39 cellular contexts compared by ENCODE assay signal in the genomic region with DNA sequence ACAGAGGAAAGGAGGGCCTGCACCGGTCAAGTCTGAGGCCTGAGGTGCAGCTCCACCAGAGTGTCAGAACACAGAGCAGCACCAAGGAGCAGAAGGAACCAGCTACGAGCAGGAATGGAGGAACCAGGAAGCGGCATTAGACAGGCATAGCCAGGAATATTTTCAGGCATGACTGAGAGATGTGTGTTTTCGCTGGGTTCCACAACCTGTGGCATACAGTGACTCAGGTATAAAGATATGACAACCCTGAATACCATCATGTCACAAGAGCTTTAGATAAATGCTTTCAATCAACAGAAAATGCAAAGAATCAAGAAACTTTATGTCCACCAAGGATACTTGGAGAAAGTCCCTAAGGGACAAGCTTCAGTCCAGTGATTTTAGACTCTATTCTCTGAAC.
"Had no signal": no experiment of that assay in that cellular context is flagged by ENCODE, and none has a peak within 500 bp of the region (broad histone marks: within the 10 kb centered on the region; RNA-seq: fewer than 3 reads in every experiment).

No MANE protein-coding gene starts in this region.

- H3K27ac ChIP-seq: adrenal gland, ascending aorta, body of pancreas, brain microvascular endothelial cell, breast epithelium, cardiac muscle cell had no signal

- H3K9me3 Mint-ChIP-seq: activated naive CD4-positive, alpha-beta T cell treated with anti-CD3 and anti-CD28 coated beads for 36 hours; activated naive CD4-positive, alpha-beta T cell treated with anti-CD3 and anti-CD28 coated beads, Interleukin-2, amount 10 ng/mL, durations not matched to agents 7 days and 5 days; activated naive CD4-positive, alpha-beta T cell treated with anti-CD3 and anti-CD28 coated beads, Interleukin-2, amount 50 U/mL, for 24 hours; activated naive CD4-positive, alpha-beta T cell treated with anti-CD3 and anti-CD28 coated beads, Interleukin-2, amount 50 U/mL, for 72 hours; activated naive CD8-positive, alpha-beta T cell treated with anti-CD3 and anti-CD28 coated beads for 36 hours; activated naive CD8-positive, alpha-beta T cell treated with anti-CD3 and anti-CD28 coated beads, Interleukin-2, amount 10 ng/mL, durations not matched to agents 7 days and 5 days; activated naive CD8-positive, alpha-beta T cell treated with anti-CD3 and anti-CD28 coated beads, Interleukin-2, amount 50 U/mL, for 24 hours; activated T-cell treated with anti-CD3 and anti-CD28 coated beads, Interleukin-2, amount 50 U/mL, for 24 hours; activated T-cell treated with anti-CD3 and anti-CD28 coated beads, Interleukin-2, amount 50 U/mL, for 4 hours; activated T-cell treated with anti-CD3 and anti-CD28 coated beads, Interleukin-2, amount 50 U/mL, for 72 hours; activated T-helper 1 cell treated with anti-CD3 and anti-CD28 coated beads, Interleukin-12 subunit alpha, Interleukin-12 subunit beta, Interleukin-2, Interleukin-4 antibody, amounts not matched to agents 30 ng/mL and 10 ng/mL and 1 ng/mL, durations not matched to agents 14 hours and 24 hours and 36 hours; activated T-helper 17 cell treated with anti-CD3 and anti-CD28 coated beads, Interleukin-2, amount 50 U/mL, for 72 hours; activated T-helper 2 cell treated with anti-CD3 and anti-CD28 coated beads, Interferon-gamma antibody, Interleukin-2, Interleukin-4, amounts not matched to agents 10 μg/mL and 5 μg/mL and 100 μg/mL, durations not matched to agents 14 hours and 24 hours and 36 hours; central memory CD8-positive, alpha-beta T cell had no signal

- H3K9me3 ChIP-seq: adrenal gland, ascending aorta, body of pancreas, breast epithelium had no signal

- H3K36me3 ChIP-seq: adrenal gland, ascending aorta, brain microvascular endothelial cell, breast epithelium, cardiac muscle cell had no signal

- H3K27me3 ChIP-seq: adrenal gland, ascending aorta, body of pancreas, brain microvascular endothelial cell, breast epithelium, cardiac muscle cell had no signal

- DNase-seq: activated effector memory CD4-positive, alpha-beta T cell treated with anti-CD3 and anti-CD28 coated beads, Interleukin-2, amount 50 U/mL, for 16 hours; activated effector memory CD4-positive, alpha-beta T cell treated with Interleukin-2 at 50 U/mL for 16 hours; activated gamma-delta T cell; activated gamma-delta T cell treated with Interleukin-2 at 50 U/mL for 16 hours; activated naive CD4-positive, alpha-beta T cell; activated naive CD4-positive, alpha-beta T cell treated with anti-CD3 and anti-CD28 coated beads for 36 hours; activated naive CD4-positive, alpha-beta T cell treated with anti-CD3 and anti-CD28 coated beads, Interleukin-2, amount 10 ng/mL, durations not matched to agents 7 days and 5 days; activated naive CD4-positive, alpha-beta T cell treated with anti-CD3 and anti-CD28 coated beads, Interleukin-2, amount 50 U/mL, for 16 hours; activated naive CD4-positive, alpha-beta T cell treated with Interleukin-2 at 50 U/mL for 16 hours; activated naive CD8-positive, alpha-beta T cell treated with anti-CD3 and anti-CD28 coated beads for 36 hours; activated naive CD8-positive, alpha-beta T cell treated with anti-CD3 and anti-CD28 coated beads, Interleukin-2, amount 10 ng/mL, durations not matched to agents 7 days and 5 days; activated naive CD8-positive, alpha-beta T cell treated with anti-CD3 and anti-CD28 coated beads, Interleukin-2, amount 50 U/mL, for 24 hours; activated T-cell treated with anti-CD3 and anti-CD28 coated beads for 4 hours; activated T-cell treated with anti-CD3 and anti-CD28 coated beads, Interleukin-2, amount 50 U/mL, for 1 hour; activated T-cell treated with anti-CD3 and anti-CD28 coated beads, Interleukin-2, amount 50 U/mL, for 24 hours; activated T-cell treated with anti-CD3 and anti-CD28 coated beads, Interleukin-2, amount 50 U/mL, for 4 hours; activated T-cell treated with anti-CD3 and anti-CD28 coated beads, Interleukin-2, amount 50 U/mL, for 48 hours; activated T-cell treated with anti-CD3 and anti-CD28 coated beads, Interleukin-2, amount 50 U/mL, for 72 hours; adrenal gland; amniotic stem cell; amygdala; anterior cingulate cortex; aorta; body of pancreas; brain microvascular endothelial cell; caudate nucleus; central memory CD4-positive, alpha-beta T cell; cerebellar nuclear complex had no signal

- H3K4me1 ChIP-seq: adrenal gland, ascending aorta, body of pancreas, breast epithelium had no signal

- H3K27ac Mint-ChIP-seq: activated naive CD4-positive, alpha-beta T cell treated with anti-CD3 and anti-CD28 coated beads for 36 hours; activated naive CD4-positive, alpha-beta T cell treated with anti-CD3 and anti-CD28 coated beads, Interleukin-2, amount 10 ng/mL, durations not matched to agents 7 days and 5 days; activated naive CD4-positive, alpha-beta T cell treated with anti-CD3 and anti-CD28 coated beads, Interleukin-2, amount 50 U/mL, for 24 hours; activated naive CD4-positive, alpha-beta T cell treated with anti-CD3 and anti-CD28 coated beads, Interleukin-2, amount 50 U/mL, for 72 hours; activated naive CD8-positive, alpha-beta T cell; activated naive CD8-positive, alpha-beta T cell treated with anti-CD3 and anti-CD28 coated beads for 36 hours; activated naive CD8-positive, alpha-beta T cell treated with anti-CD3 and anti-CD28 coated beads, Interleukin-2, amount 10 ng/mL, durations not matched to agents 7 days and 5 days; activated naive CD8-positive, alpha-beta T cell treated with anti-CD3 and anti-CD28 coated beads, Interleukin-2, amount 50 U/mL, for 24 hours; activated T-cell treated with anti-CD3 and anti-CD28 coated beads, Interleukin-2, amount 50 U/mL, for 24 hours; activated T-cell treated with anti-CD3 and anti-CD28 coated beads, Interleukin-2, amount 50 U/mL, for 72 hours; activated T-helper 1 cell treated with anti-CD3 and anti-CD28 coated beads, Interleukin-12 subunit alpha, Interleukin-12 subunit beta, Interleukin-2, Interleukin-4 antibody, amounts not matched to agents 30 ng/mL and 10 ng/mL and 1 ng/mL, durations not matched to agents 14 hours and 24 hours and 36 hours; activated T-helper 17 cell treated with anti-CD3 and anti-CD28 coated beads, Interleukin-2, amount 50 U/mL, for 72 hours; activated T-helper 2 cell treated with anti-CD3 and anti-CD28 coated beads, Interferon-gamma antibody, Interleukin-2, Interleukin-4, amounts not matched to agents 10 μg/mL and 5 μg/mL and 100 μg/mL, durations not matched to agents 14 hours and 24 hours and 36 hours; brain had no signal

- H3K4me3 ChIP-seq: adrenal gland, ascending aorta, body of pancreas, breast epithelium, cardiac muscle cell had no signal

- H3K27me3 Mint-ChIP-seq: activated naive CD4-positive, alpha-beta T cell treated with anti-CD3 and anti-CD28 coated beads, Interleukin-2, amount 10 ng/mL, durations not matched to agents 7 days and 5 days; activated naive CD4-positive, alpha-beta T cell treated with anti-CD3 and anti-CD28 coated beads, Interleukin-2, amount 50 U/mL, for 24 hours; activated naive CD8-positive, alpha-beta T cell; activated naive CD8-positive, alpha-beta T cell treated with anti-CD3 and anti-CD28 coated beads for 36 hours; activated naive CD8-positive, alpha-beta T cell treated with anti-CD3 and anti-CD28 coated beads, Interleukin-2, amount 10 ng/mL, durations not matched to agents 7 days and 5 days; activated T-cell treated with anti-CD3 and anti-CD28 coated beads, Interleukin-2, amount 50 U/mL, for 24 hours; brain had no signal

- H3K4me1 Mint-ChIP-seq: activated naive CD4-positive, alpha-beta T cell treated with anti-CD3 and anti-CD28 coated beads, Interleukin-2, amount 10 ng/mL, durations not matched to agents 7 days and 5 days; activated naive CD4-positive, alpha-beta T cell treated with anti-CD3 and anti-CD28 coated beads, Interleukin-2, amount 50 U/mL, for 24 hours; activated naive CD8-positive, alpha-beta T cell treated with anti-CD3 and anti-CD28 coated beads for 36 hours; activated naive CD8-positive, alpha-beta T cell treated with anti-CD3 and anti-CD28 coated beads, Interleukin-2, amount 10 ng/mL, durations not matched to agents 7 days and 5 days; activated naive CD8-positive, alpha-beta T cell treated with anti-CD3 and anti-CD28 coated beads, Interleukin-2, amount 50 U/mL, for 24 hours; activated T-helper 17 cell treated with anti-CD3 and anti-CD28 coated beads, Interleukin-2, amount 50 U/mL, for 72 hours; central memory CD8-positive, alpha-beta T cell had no signal

- H3K36me3 Mint-ChIP-seq: activated naive CD4-positive, alpha-beta T cell treated with anti-CD3 and anti-CD28 coated beads, Interleukin-2, amount 10 ng/mL, durations not matched to agents 7 days and 5 days; activated naive CD4-positive, alpha-beta T cell treated with anti-CD3 and anti-CD28 coated beads, Interleukin-2, amount 50 U/mL, for 24 hours; activated naive CD4-positive, alpha-beta T cell treated with anti-CD3 and anti-CD28 coated beads, Interleukin-2, amount 50 U/mL, for 72 hours; activated naive CD8-positive, alpha-beta T cell; activated naive CD8-positive, alpha-beta T cell treated with anti-CD3 and anti-CD28 coated beads for 36 hours; activated naive CD8-positive, alpha-beta T cell treated with anti-CD3 and anti-CD28 coated beads, Interleukin-2, amount 10 ng/mL, durations not matched to agents 7 days and 5 days; brain had no signal

- H3K4me3 Mint-ChIP-seq: activated naive CD4-positive, alpha-beta T cell treated with anti-CD3 and anti-CD28 coated beads for 36 hours; activated naive CD4-positive, alpha-beta T cell treated with anti-CD3 and anti-CD28 coated beads, Interleukin-2, amount 10 ng/mL, durations not matched to agents 7 days and 5 days; activated naive CD4-positive, alpha-beta T cell treated with anti-CD3 and anti-CD28 coated beads, Interleukin-2, amount 50 U/mL, for 24 hours; activated naive CD8-positive, alpha-beta T cell; activated naive CD8-positive, alpha-beta T cell treated with anti-CD3 and anti-CD28 coated beads for 36 hours; activated naive CD8-positive, alpha-beta T cell treated with anti-CD3 and anti-CD28 coated beads, Interleukin-2, amount 10 ng/mL, durations not matched to agents 7 days and 5 days; activated naive CD8-positive, alpha-beta T cell treated with anti-CD3 and anti-CD28 coated beads, Interleukin-2, amount 50 U/mL, for 24 hours; activated T-cell treated with anti-CD3 and anti-CD28 coated beads, Interleukin-2, amount 50 U/mL, for 24 hours; activated T-cell treated with anti-CD3 and anti-CD28 coated beads, Interleukin-2, amount 50 U/mL, for 4 hours; activated T-cell treated with anti-CD3 and anti-CD28 coated beads, Interleukin-2, amount 50 U/mL, for 72 hours; activated T-helper 1 cell treated with anti-CD3 and anti-CD28 coated beads, Interleukin-12 subunit alpha, Interleukin-12 subunit beta, Interleukin-2, Interleukin-4 antibody, amounts not matched to agents 30 ng/mL and 10 ng/mL and 1 ng/mL, durations not matched to agents 14 hours and 24 hours and 36 hours; activated T-helper 17 cell treated with anti-CD3 and anti-CD28 coated beads, Interleukin-2, amount 50 U/mL, for 72 hours; brain; central memory CD8-positive, alpha-beta T cell had no signal
